Comparison of ENCODE assay signal across 12 cellular contexts in the genomic region with DNA sequence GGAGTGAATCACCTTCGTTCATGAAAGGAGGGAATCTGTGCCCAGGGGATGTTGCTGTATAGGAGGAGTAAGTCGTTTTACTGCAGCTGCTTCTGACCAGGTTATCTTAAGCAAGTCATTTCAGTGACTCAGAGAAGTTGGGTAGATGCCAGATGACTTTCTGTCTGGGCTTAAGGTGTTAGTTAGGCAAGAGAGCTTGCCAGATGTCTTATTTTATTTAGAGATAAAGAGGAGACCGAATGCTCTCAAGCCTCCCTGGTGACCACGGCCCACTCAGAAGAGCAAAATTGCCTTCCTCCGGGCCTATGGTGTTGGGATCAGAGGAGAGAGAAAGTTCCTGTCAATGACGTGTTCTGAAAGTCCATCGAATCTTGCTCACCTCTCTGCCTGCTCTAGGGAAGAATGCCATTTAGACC. TPM values are rescaled to one million over a fixed set of nuclear protein-coding genes. Genes with fewer than 3 reads are reported as not detected.
DNase-seq lines count a peak whose midpoint lies in the region; ATAC-seq and TF ChIP-seq lines count a peak whose summit lies in the region.
"Had no signal": no experiment of that assay in that cellular context is flagged by ENCODE, and none has a peak within 500 bp of the region (broad histone marks: within the 10 kb centered on the region; RNA-seq: fewer than 3 reads in every experiment).

No MANE protein-coding gene starts in this region.

- peak overlapping the region; percentile 18 for H3K27ac Mint-ChIP-seq in MCF 10A (ENCODE audit: low read depth, unreplicated experiment)
- no peak overlapping the region for H3K27ac Mint-ChIP-seq in activated T-cell treated with anti-CD3 and anti-CD28 coated beads, Interleukin-2, amount 50 U/mL, for 72 hours
- H3K27ac Mint-ChIP-seq: brain, T-cell had no signal

- DNase-seq in MCF 10A (ENCODE audit: unreplicated experiment): peak; percentile 99
- no peak for DNase-seq in breast epithelium (ENCODE audit: low spot score in 2 of 2)
- DNase-seq in RWPE2 (ENCODE audit: low spot score): peak; percentile 72
- DNase-seq in fibroblast of lung (ENCODE audit: low read depth in 2 of 2): peak; percentile 78 to 99
- no peak for DNase-seq in activated CD4-positive, CD25-positive, alpha-beta regulatory T cell (lab: John Stamatoyannopoulos, UW)
- DNase-seq in activated T-cell treated with anti-CD3 and anti-CD28 coated beads, Interleukin-2, amount 50 U/mL, for 72 hours: no peak
- no peak for DNase-seq in amygdala (lab: John Stamatoyannopoulos, UW)
- DNase-seq: AML-193, NCI-H2227 treated with DMSO at 0.1 percent for 48 hours, T-cell had no signal

- H3K27me3 Mint-ChIP-seq in MCF 10A (ENCODE audit: insufficient read depth, unreplicated experiment): no peaks in the 10 kb centered on the region
- H3K27me3 Mint-ChIP-seq in activated T-cell treated with anti-CD3 and anti-CD28 coated beads, Interleukin-2, amount 50 U/mL, for 72 hours (ENCODE audit: low read depth): peaks cover 31% of the 10 kb centered on the region

- peaks cover 32% of the 10 kb centered on the region for H3K4me1 Mint-ChIP-seq in MCF 10A (ENCODE audit: insufficient read depth, unreplicated experiment)
- peaks cover 4% of the 10 kb centered on the region for H3K4me1 Mint-ChIP-seq in activated T-cell treated with anti-CD3 and anti-CD28 coated beads, Interleukin-2, amount 50 U/mL, for 72 hours (ENCODE audit: low read depth)
- H3K4me1 Mint-ChIP-seq: brain, T-cell had no signal

- TF ChIP-seq CTCF in MCF 10A (IDR thresholded peaks at IDR 0.05; ENCODE audit: unreplicated experiment) (no peak), breast epithelium (IDR thresholded peaks at IDR 0.05) (no peak), RWPE2 (IDR thresholded peaks at IDR 0.05; ENCODE audit: poor library complexity, severe bottlenecking) (no peak), fibroblast of lung (conservative IDR thresholded peaks at IDR 0.05 in 1 of 2, IDR thresholded peaks at IDR 0.05 in 1 of 2; ENCODE audit: low read depth in 1 of 2, low read length in 2 of 2) (no peak)

- H3K9me3 ChIP-seq in breast epithelium: peaks cover 0 to 5% of the 10 kb centered on the region in 2 donors
- H3K9me3 ChIP-seq in RWPE2 (ENCODE audit: severe bottlenecking): no peaks in the 10 kb centered on the region
- no peaks in the 10 kb centered on the region for H3K9me3 ChIP-seq in fibroblast of lung (ENCODE audit: control insufficient read depth, insufficient read depth, low read depth, low read length)

- peaks cover 6% of the 10 kb centered on the region for H3K36me3 Mint-ChIP-seq in MCF 10A (ENCODE audit: insufficient read depth, unreplicated experiment)
- H3K36me3 Mint-ChIP-seq in activated T-cell treated with anti-CD3 and anti-CD28 coated beads, Interleukin-2, amount 50 U/mL, for 72 hours (ENCODE audit: insufficient read depth in 2 of 2): peaks cover 1 to 2% of the 10 kb centered on the region in 2 donors
- H3K36me3 Mint-ChIP-seq: brain, T-cell had no signal

- TF ChIP-seq POLR2A in breast epithelium (IDR thresholded peaks at IDR 0.05): no peak

- intact Hi-C loops in MCF 10A (cut with micrococcal nuclease) (loop anchor here (2.0 kb wide), 1 partner anchor 16 kb away; the partner anchor contains the start of gene ZNF827), breast epithelium (cut with DNase I; ENCODE audit: low total_unique reads) (loop anchor here (5.0 kb wide), 1 partner anchor 732 kb away; no protein-coding TSS in a partner anchor)

- CTCF ChIA-PET in MCF 10A (lab: Yijun Ruan, JAX): interaction anchor here (0.6 to 1.1 kb wide), 3 partner anchors 21 to 105 kb away, joined by 3 to 4 read pairs (median 3); no protein-coding TSS in a partner anchor

- H3K4me1 ChIP-seq in breast epithelium (no peaks in the 10 kb centered on the region), RWPE2 (ENCODE audit: insufficient read depth, poor library complexity, severe bottlenecking) (peaks cover 13% of the 10 kb centered on the region), fibroblast of lung (ENCODE audit: control insufficient read depth, extremely low read depth, insufficient read depth, low read length) (no peaks in the 10 kb centered on the region)

- H4K20me1 ChIP-seq in fibroblast of lung (ENCODE audit: control insufficient read depth, extremely low read depth, insufficient read depth, low read length): no peaks in the 10 kb centered on the region

- H3K36me3 ChIP-seq in breast epithelium (no peaks in the 10 kb centered on the region), RWPE2 (ENCODE audit: low read depth) (no peaks in the 10 kb centered on the region), fibroblast of lung (ENCODE audit: control insufficient read depth, insufficient read depth, low read length) (no peaks in the 10 kb centered on the region)

- no peak overlapping the region for H3K9ac ChIP-seq in fibroblast of lung (ENCODE audit: insufficient read depth, low read length)

- H3K4me3 ChIP-seq in breast epithelium: no peak overlapping the region
- H3K4me3 ChIP-seq in RWPE2 (ENCODE audit: severe bottlenecking): no peak overlapping the region
- H3K4me3 ChIP-seq in fibroblast of lung (replicated peaks in 1 of 4; ENCODE audit: control extremely low read depth in 1 of 4, insufficient read depth in 1 of 4, low read depth in 3 of 4, low read length in 4 of 4): no peak overlapping the region

- H3K79me2 ChIP-seq in fibroblast of lung (ENCODE audit: control insufficient read depth, insufficient read depth, low read length): no peaks in the 10 kb centered on the region

- H3K4me3 Mint-ChIP-seq in MCF 10A (ENCODE audit: unreplicated experiment): peak overlapping the region; percentile 14
- H3K4me3 Mint-ChIP-seq in activated T-cell treated with anti-CD3 and anti-CD28 coated beads, Interleukin-2, amount 50 U/mL, for 72 hours: no peak overlapping the region
- H3K4me3 Mint-ChIP-seq: brain, T-cell had no signal

- H3K27me3 ChIP-seq in breast epithelium (no peaks in the 10 kb centered on the region), RWPE2 (ENCODE audit: insufficient read depth, poor library complexity, severe bottlenecking) (no peaks in the 10 kb centered on the region), fibroblast of lung (ENCODE audit: control insufficient read depth, insufficient read depth, low read length) (no peaks in the 10 kb centered on the region)

- no TSS peak for BruUV-seq in MCF 10A (replicated peaks; lab: Mats Ljungman, UMichigan)

- POLR2A ChIA-PET in MCF 10A (lab: Yijun Ruan, JAX): interaction anchor here (0.7 to 1.0 kb wide), 3 partner anchors 15 to 114 kb away, joined by 3 to 5 read pairs (median 5); no protein-coding TSS in a partner anchor

- no peak overlapping the region for H3K4me2 ChIP-seq in fibroblast of lung (ENCODE audit: extremely low read depth, insufficient read depth, low read length)

- ATAC-seq in RWPE2 (ENCODE audit: low read depth): peak; percentile 96
- ATAC-seq in GM18861 (IDR thresholded peaks at IDR 0.05; ENCODE audit: unreplicated experiment): no peak
- ATAC-seq in activated T-cell treated with anti-CD3 and anti-CD28 coated beads, Interleukin-2, amount 50 U/mL, for 72 hours (replicated peaks in 1 of 2): no peak
- ATAC-seq: T-cell had no signal

- H3K27ac ChIP-seq in breast epithelium: no peak overlapping the region
- peak overlapping the region; percentile 76 for H3K27ac ChIP-seq in RWPE2 (ENCODE audit: poor library complexity, severe bottlenecking)
- H3K27ac ChIP-seq in fibroblast of lung (ENCODE audit: insufficient read depth, low read length): no peak overlapping the region

- H3K9me3 Mint-ChIP-seq in MCF 10A (ENCODE audit: unreplicated experiment): peaks cover 9% of the 10 kb centered on the region
- peaks cover 0 to 2% of the 10 kb centered on the region in 2 donors for H3K9me3 Mint-ChIP-seq in activated T-cell treated with anti-CD3 and anti-CD28 coated beads, Interleukin-2, amount 50 U/mL, for 72 hours
- H3K9me3 Mint-ChIP-seq: T-cell had no signal

- no peak overlapping the region for H2AFZ ChIP-seq in fibroblast of lung (ENCODE audit: low read length)

RNA-seq across cellular contexts. Expression of gene ZNF827, which starts 16.3 kb away (rescaled TPM):
- total RNA-seq in MCF 10A (2022) (11.3 and 22.4 TPM in 2 replicates), breast epithelium (10 to 100 TPM; 18.6 to 21.1 (median 19.0) TPM), fibroblast of lung (4.4 and 7.1 TPM in 2 replicates)
- 5.8 and 6.2 TPM in 2 replicates for polyA plus RNA-seq in fibroblast of lung
- 7.0 and 7.4 TPM in 2 replicates for polyA plus RNA-seq in fibroblast of lung (2012)
- polyA minus RNA-seq in fibroblast of lung (ENCODE audit: low replicate concordance): 23.6 and 28.7 TPM in 2 replicates
- total RNA-seq in activated T-cell treated with anti-CD3 and anti-CD28 coated beads, Interleukin-2, amount 50 U/mL, for 72 hours: 10 to 100 TPM; 26.0 to 39.0 TPM

Comparison
In these comparisons a context has a peak if more than half of its experiments do, and no peak if none do; other contexts are left out.
1. DNase-seq: peak in MCF 10A (single experiment), RWPE2 (single experiment) and fibroblast of lung (2 of 2); none in breast epithelium (0 of 2), activated CD4-positive, CD25-positive, alpha-beta regulatory T cell (0 of 4), activated T-cell treated with anti-CD3 and anti-CD28 coated beads, Interleukin-2, amount 50 U/mL, for 72 hours (0 of 2) and amygdala (0 of 56).